In genomic region chr11:134658481-134659080, GRCh38 we compare ENCODE assay signal across 15 cellular contexts.
A peak's percentile ranks its signal among the peaks of the same experiment; 100 is the strongest.
DNase-seq lines count a peak whose midpoint lies in the region; ATAC-seq, FAIRE-seq and TF ChIP-seq lines count a peak whose summit lies in the region.
"Had no signal": no experiment of that assay in that cellular context is flagged by ENCODE, and none has a peak within 500 bp of the region (broad histone marks: within the 10 kb centered on the region; RNA-seq: fewer than 3 reads in every experiment).

No MANE protein-coding gene starts in this region.

- H3K4me1 ChIP-seq in kidney (ENCODE audit: control insufficient read depth in 1 of 2, insufficient read depth in 1 of 2, low read depth in 1 of 2, low read length in 2 of 2) (no peaks in the 10 kb centered on the region), psoas muscle (no peaks in the 10 kb centered on the region)

- H3K9me3 ChIP-seq in kidney (ENCODE audit: control insufficient read depth in 1 of 2, low read length in 2 of 2) (no peaks in the 10 kb centered on the region), psoas muscle (no peaks in the 10 kb centered on the region)
- H3K9me3 ChIP-seq: MG63 had no signal

- TF ChIP-seq CTCF in natural killer cell (IDR thresholded peaks at IDR 0.05) = no peak
- no peak for TF ChIP-seq CTCF in kidney (IDR thresholded peaks at IDR 0.05; ENCODE audit: borderline replicate concordance, extremely low read depth, insufficient read depth)
- TF ChIP-seq CTCF in psoas muscle (IDR thresholded peaks at IDR 0.05) = no peak

- ATAC-seq in natural killer cell (no peak), GM21619 (IDR thresholded peaks at IDR 0.05; ENCODE audit: unreplicated experiment) (no peak), psoas muscle (no peak)
- ATAC-seq in natural killer cell treated with Interleukin-12 subunit alpha and Interleukin-12 subunit beta and Interleukin-15 and Interleukin-18, amount 100 ng/mL, for 72 hours = no peak

- FAIRE-seq in kidney (lab: Jason Lieb, UNC) = no peak
- FAIRE-seq: GM12892, H1 had no signal

- intact Hi-C loops in natural killer cell (cut with micrococcal nuclease) = loop anchor here (5.0 kb wide), 1 partner anchor 296 kb away; no protein-coding TSS in a partner anchor
- intact Hi-C loops in kidney (cut with DNase I) = no loop called here
- intact Hi-C loops in posterior vena cava (cut with DNase I) = no loop called here
- intact Hi-C loops in psoas muscle (cut with DNase I) = no loop called here

- H3K4me3 ChIP-seq in kidney (ENCODE audit: low read length in 2 of 2) (no peak overlapping the region), psoas muscle (no peak overlapping the region)
- H3K4me3 ChIP-seq: MG63 had no signal

- WGBS in psoas muscle, 3 donors = 69 to 73% (median 71%) methylated on average over 4 of the region's 4 CpGs

- peaks cover 0 to 4% (median 3%) of the 10 kb centered on the region in 3 donors for H3K27me3 ChIP-seq in psoas muscle (ENCODE audit: insufficient read depth in 3 of 3, low read length in 2 of 3)
- H3K27me3 ChIP-seq: MG63 had no signal

- H3K36me3 ChIP-seq in kidney (ENCODE audit: control insufficient read depth in 1 of 2, insufficient read depth in 2 of 2, low read length in 2 of 2) = no peaks in the 10 kb centered on the region
- no peaks in the 10 kb centered on the region for H3K36me3 ChIP-seq in psoas muscle (ENCODE audit: insufficient read depth in 1 of 2, low read depth in 1 of 2)
- H3K36me3 ChIP-seq: MG63 had no signal

- no peak overlapping the region for H3K27ac Mint-ChIP-seq in natural killer cell
- H3K27ac Mint-ChIP-seq in natural killer cell treated with Interleukin-12 subunit alpha and Interleukin-12 subunit beta and Interleukin-15 and Interleukin-18, amount 100 ng/mL, for 72 hours = no peak overlapping the region

- H3K27ac ChIP-seq in kidney (ENCODE audit: low read depth in 2 of 2, low read length in 2 of 2) = no peak overlapping the region
- H3K27ac ChIP-seq in psoas muscle = no peak overlapping the region
- H3K27ac ChIP-seq: C4-2B had no signal

- peaks cover 5 to 7% of the 10 kb centered on the region in 2 donors for H3K4me1 Mint-ChIP-seq in natural killer cell
- H3K4me1 Mint-ChIP-seq in natural killer cell treated with Interleukin-12 subunit alpha and Interleukin-12 subunit beta and Interleukin-15 and Interleukin-18, amount 100 ng/mL, for 72 hours (ENCODE audit: low read depth in 2 of 2) = peaks cover 4 to 6% of the 10 kb centered on the region in 2 donors

- H3K27me3 Mint-ChIP-seq in natural killer cell (ENCODE audit: low read depth in 2 of 2) = peaks cover 8 to 11% of the 10 kb centered on the region in 2 donors
- H3K27me3 Mint-ChIP-seq in natural killer cell treated with Interleukin-12 subunit alpha and Interleukin-12 subunit beta and Interleukin-15 and Interleukin-18, amount 100 ng/mL, for 72 hours = peaks cover 8 to 16% of the 10 kb centered on the region in 2 donors

- no peaks in the 10 kb centered on the region for H3K36me3 Mint-ChIP-seq in natural killer cell
- H3K36me3 Mint-ChIP-seq in natural killer cell treated with Interleukin-12 subunit alpha and Interleukin-12 subunit beta and Interleukin-15 and Interleukin-18, amount 100 ng/mL, for 72 hours = no peaks in the 10 kb centered on the region

- no peak overlapping the region for H3K9ac ChIP-seq in kidney (ENCODE audit: low read length in 2 of 2)

- no peaks in the 10 kb centered on the region for H3K9me3 Mint-ChIP-seq in natural killer cell
- H3K9me3 Mint-ChIP-seq in natural killer cell treated with Interleukin-12 subunit alpha and Interleukin-12 subunit beta and Interleukin-15 and Interleukin-18, amount 100 ng/mL, for 72 hours = peaks cover 4% of the 10 kb centered on the region

- H3K4me3 Mint-ChIP-seq in natural killer cell = no peak overlapping the region
- no peak overlapping the region for H3K4me3 Mint-ChIP-seq in natural killer cell treated with Interleukin-12 subunit alpha and Interleukin-12 subunit beta and Interleukin-15 and Interleukin-18, amount 100 ng/mL, for 72 hours

- peak; percentile 10 for DNase-seq in natural killer cell
- DNase-seq in natural killer cell treated with Interleukin-12 subunit alpha and Interleukin-12 subunit beta and Interleukin-15 and Interleukin-18, amount 100 ng/mL, for 72 hours (ENCODE audit: low spot score) = no peak
- peak; percentile 15 for DNase-seq in kidney
- DNase-seq in posterior vena cava (ENCODE audit: low spot score) = peak; percentile 44
- no peak for DNase-seq in psoas muscle
- DNase-seq in activated CD4-positive, alpha-beta T cell treated with anti-CD3 and anti-CD28 coated beads, Interleukin-2, amount 50 U/mL, for 4 hours = no peak
- DNase-seq in SIG-M5 (lab: John Stamatoyannopoulos, UW) = no peak
- DNase-seq: Karpas-422, MG63, NCI-H1092 treated with DMSO at 0.1 percent for 48 hours, NCI-H524 had no signal

Comparison
In these comparisons a context has a peak if more than half of its experiments do, and no peak if none do; other contexts are left out.
1. DNase-seq: peak in natural killer cell (single experiment), kidney (single experiment) and posterior vena cava (single experiment); none in natural killer cell treated with Interleukin-12 subunit alpha and Interleukin-12 subunit beta and Interleukin-15 and Interleukin-18, amount 100 ng/mL, for 72 hours (single experiment), psoas muscle (0 of 2), activated CD4-positive, alpha-beta T cell treated with anti-CD3 and anti-CD28 coated beads, Interleukin-2, amount 50 U/mL, for 4 hours (0 of 2) and SIG-M5 (single experiment).